Comparison of ENCODE assay signal across 15 cellular contexts in genomic region chr7:98921608-98922372, GRCh38. TPM values are rescaled to one million over a fixed set of nuclear protein-coding genes. Genes with fewer than 3 reads are reported as not detected.
A peak's percentile ranks its signal among the peaks of the same experiment; 100 is the strongest.
DNase-seq lines count a peak whose midpoint lies in the region; ATAC-seq and TF ChIP-seq lines count a peak whose summit lies in the region.
"Had no signal": no experiment of that assay in that cellular context is flagged by ENCODE, and none has a peak within 500 bp of the region (broad histone marks: within the 10 kb centered on the region; RNA-seq: fewer than 3 reads in every experiment).

No MANE protein-coding gene starts in this region.

- TF ChIP-seq CTCF in GM23338 (conservative IDR thresholded peaks at IDR 0.05; ENCODE audit: low read depth in 2 of 2) = no peak; a peak in 2 of 4 replicates
- TF ChIP-seq CTCF in Panc1 (IDR thresholded peaks at IDR 0.05) = no peak
- TF ChIP-seq CTCF in fibroblast of mammary gland (conservative IDR thresholded peaks at IDR 0.05; ENCODE audit: control insufficient read depth, insufficient read depth, low read depth, low read length) = no peak

- H3K79me2 ChIP-seq in GM23338 (replicated peaks; ENCODE audit: insufficient read depth) = no peaks in the 10 kb centered on the region

- H3K9me2 ChIP-seq in GM23338 (ENCODE audit: insufficient read depth) = no peaks in the 10 kb centered on the region

- no peaks in the 10 kb centered on the region for H3K9me3 ChIP-seq in Panc1 (ENCODE audit: control insufficient read depth, insufficient read depth, low read depth, low read length)
- H3K9me3 ChIP-seq: pancreas had no signal

- H3F3A ChIP-seq in GM23338 (replicated peaks; ENCODE audit: low read depth) = no peaks in the 10 kb centered on the region

- no peaks in the 10 kb centered on the region for H3K9me3 Mint-ChIP-seq in GM23338
- no peaks in the 10 kb centered on the region for H3K9me3 Mint-ChIP-seq in stimulated activated naive B cell treated with anti-CD40 and anti-IgM and Interleukin-4, amounts not matched to agents 10 μg/mL and 1 μg/mL and 100 μg/mL, for 72 hours
- H3K9me3 Mint-ChIP-seq: activated CD4-positive, alpha-beta T cell treated with anti-CD3 and anti-CD28 coated beads, Interleukin-2, amount 10 ng/mL, durations not matched to agents 7 days and 5 days; CD4-positive, CD25-positive, alpha-beta regulatory T cell had no signal

- H4K20me1 ChIP-seq in GM23338 (replicated peaks; ENCODE audit: insufficient read depth) = peaks cover 13% of the 10 kb centered on the region

- peak; percentile 74 for ATAC-seq in GM23338
- ATAC-seq in Panc1 = peak; percentile 40; the same call in 1 of the 2 replicates
- no peak for ATAC-seq in stimulated activated naive B cell treated with anti-CD40 and anti-IgM and Interleukin-4, amounts not matched to agents 10 μg/mL and 1 μg/mL and 100 μg/mL, for 72 hours (replicated peaks)

- BruUV-seq in Panc1 (replicated peaks; lab: Mats Ljungman, UMichigan) = no TSS peak

- in situ Hi-C loops in Panc1 (cut with HindIII; ENCODE audit: low pct_unique_long_range_greater_than_20kb, low sequenced_read_pairs) = no loop called here

- intact Hi-C loops in Panc1 (cut with micrococcal nuclease; ENCODE audit: unreplicated experiment) = no loop called here

- H3K4me3 ChIP-seq in GM23338 = no peak overlapping the region
- no peak overlapping the region for H3K4me3 ChIP-seq in Panc1 (ENCODE audit: low read depth in 2 of 2, low read length in 2 of 2)
- no peak overlapping the region for H3K4me3 ChIP-seq in fibroblast of mammary gland (ENCODE audit: control insufficient read depth, low read depth, low read length)
- H3K4me3 ChIP-seq: cardiac muscle cell, pancreas had no signal

- peak; percentile 27 for DNase-seq in GM23338 (ENCODE audit: low spot score)
- no peak for DNase-seq in Panc1 (ENCODE audit: low read depth, low spot score)
- DNase-seq in fibroblast of mammary gland (ENCODE audit: low read depth) = peak; percentile 10
- DNase-seq in stimulated activated naive B cell treated with anti-CD40 and anti-IgM and Interleukin-4, amounts not matched to agents 10 μg/mL and 1 μg/mL and 100 μg/mL, for 72 hours = no peak
- no peak for DNase-seq in NOMO-1 treated with DMSO at 0.1 percent for 48 hours (lab: John Stamatoyannopoulos, UW; ENCODE audit: unreplicated experiment)
- no peak for DNase-seq in NCI-H187 (lab: John Stamatoyannopoulos, UW)
- DNase-seq in NCI-H1105 (lab: John Stamatoyannopoulos, UW) = no peak
- DNase-seq: activated CD4-positive, alpha-beta T cell treated with anti-CD3 and anti-CD28 coated beads, Interleukin-2, amount 10 ng/mL, durations not matched to agents 7 days and 5 days; activated T-cell treated with anti-CD3 and anti-CD28 coated beads for 4 hours; CD4-positive, CD25-positive, alpha-beta regulatory T cell; NCI-H1694; pancreas; stimulated activated CD4-positive, alpha-beta T cell treated with anti-CD3 and anti-CD28 coated beads, Interleukin-4, amount 100 ng/mL, for 24 hours had no signal

- H3K27me3 ChIP-seq in GM23338 (ENCODE audit: insufficient read depth) (no peaks in the 10 kb centered on the region), Panc1 (ENCODE audit: control insufficient read depth, insufficient read depth, low read length) (no peaks in the 10 kb centered on the region)
- H3K27me3 ChIP-seq: cardiac muscle cell, pancreas had no signal

- no peaks in the 10 kb centered on the region for H3K4me1 ChIP-seq in GM23338 (ENCODE audit: insufficient read depth)
- no peaks in the 10 kb centered on the region for H3K4me1 ChIP-seq in Panc1 (ENCODE audit: control insufficient read depth, insufficient read depth, low read length)
- H3K4me1 ChIP-seq: pancreas had no signal

- peaks cover 87% of the 10 kb centered on the region for H3K36me3 Mint-ChIP-seq in GM23338 (ENCODE audit: low read depth)
- H3K36me3 Mint-ChIP-seq in stimulated activated naive B cell treated with anti-CD40 and anti-IgM and Interleukin-4, amounts not matched to agents 10 μg/mL and 1 μg/mL and 100 μg/mL, for 72 hours = peaks cover 63 to 69% of the 10 kb centered on the region in 2 donors

- H3K27ac Mint-ChIP-seq in GM23338 = no peak overlapping the region
- peak overlapping the region; percentile 49 for H3K27ac Mint-ChIP-seq in stimulated activated naive B cell treated with anti-CD40 and anti-IgM and Interleukin-4, amounts not matched to agents 10 μg/mL and 1 μg/mL and 100 μg/mL, for 72 hours
- H3K27ac Mint-ChIP-seq: activated CD4-positive, alpha-beta T cell treated with anti-CD3 and anti-CD28 coated beads, Interleukin-2, amount 10 ng/mL, durations not matched to agents 7 days and 5 days; activated naive CD8-positive, alpha-beta T cell had no signal

- no peaks in the 10 kb centered on the region; the same call in 2 of the 3 replicates for H3K4me1 Mint-ChIP-seq in GM23338
- H3K4me1 Mint-ChIP-seq in stimulated activated naive B cell treated with anti-CD40 and anti-IgM and Interleukin-4, amounts not matched to agents 10 μg/mL and 1 μg/mL and 100 μg/mL, for 72 hours = peaks cover 0 to 2% of the 10 kb centered on the region in 2 donors
- H3K4me1 Mint-ChIP-seq: activated CD4-positive, alpha-beta T cell treated with anti-CD3 and anti-CD28 coated beads, Interleukin-2, amount 10 ng/mL, durations not matched to agents 7 days and 5 days had no signal

- POLR2A ChIA-PET in Panc1 (lab: Charles Lee) = no interaction called here

- peaks cover 8% of the 10 kb centered on the region for H3K27me3 Mint-ChIP-seq in GM23338 (ENCODE audit: insufficient read depth, low read depth, poor library complexity)
- H3K27me3 Mint-ChIP-seq in stimulated activated naive B cell treated with anti-CD40 and anti-IgM and Interleukin-4, amounts not matched to agents 10 μg/mL and 1 μg/mL and 100 μg/mL, for 72 hours = no peaks in the 10 kb centered on the region
- H3K27me3 Mint-ChIP-seq: activated CD4-positive, alpha-beta T cell treated with anti-CD3 and anti-CD28 coated beads, Interleukin-2, amount 10 ng/mL, durations not matched to agents 7 days and 5 days; activated naive CD8-positive, alpha-beta T cell; CD4-positive, CD25-positive, alpha-beta regulatory T cell had no signal

- H3K4me2 ChIP-seq in GM23338 = no peak overlapping the region

- no peak overlapping the region for H2AFZ ChIP-seq in GM23338

- CTCF ChIA-PET in Panc1 (lab: Charles Lee) = interaction anchor here (0.8 kb wide), 1 partner anchor 9 kb away, joined by 3 read pairs; no protein-coding TSS in a partner anchor

- H3K36me3 ChIP-seq in GM23338 (ENCODE audit: insufficient read depth) (peaks cover 76% of the 10 kb centered on the region), Panc1 (ENCODE audit: control insufficient read depth, insufficient read depth, low read length) (peaks cover 13% of the 10 kb centered on the region; the same call in 1 of the 2 replicates)

- no peak overlapping the region for H3K4me3 Mint-ChIP-seq in GM23338
- H3K4me3 Mint-ChIP-seq in stimulated activated naive B cell treated with anti-CD40 and anti-IgM and Interleukin-4, amounts not matched to agents 10 μg/mL and 1 μg/mL and 100 μg/mL, for 72 hours = no peak overlapping the region
- H3K4me3 Mint-ChIP-seq: activated CD4-positive, alpha-beta T cell treated with anti-CD3 and anti-CD28 coated beads, Interleukin-2, amount 10 ng/mL, durations not matched to agents 7 days and 5 days; activated naive CD8-positive, alpha-beta T cell; CD4-positive, CD25-positive, alpha-beta regulatory T cell had no signal

- H3K27ac ChIP-seq in GM23338 (ENCODE audit: low read depth) (no peak overlapping the region), Panc1 (ENCODE audit: low read length) (no peak overlapping the region)
- H3K27ac ChIP-seq: cardiac muscle cell, pancreas had no signal

TF ChIP-seq in GM23338, 12 proteins besides CTCF, POLR2A, EP300 and RAD21 (continues in another document):
- TF ChIP-seq STAT1 (IDR thresholded peaks at IDR 0.05; ENCODE audit: unreplicated experiment) = no peak
- no peak for TF ChIP-seq JUNB (IDR thresholded peaks at IDR 0.05; ENCODE audit: unreplicated experiment)
- TF ChIP-seq POLR2AphosphoS5 (IDR thresholded peaks at IDR 0.05; ENCODE audit: low read depth) = no peak
- TF ChIP-seq EZH2phosphoT487 (IDR thresholded peaks at IDR 0.05; ENCODE audit: unreplicated experiment) = no peak

RNA-seq across cellular contexts. Expression of gene TRRAP, which starts 43.5 kb away (rescaled TPM):
- 49.8 and 58.7 TPM in 2 replicates for total RNA-seq in GM23338 (2014; rRNA removed; shearing (Covaris generic))
- 14.9 and 16.1 TPM in 2 replicates for polyA plus RNA-seq in GM23338 (2016; fragmentation: Nextera tagmentation; extraction: Ambion mirVana)
- total RNA-seq in Panc1 (2021; ENCODE audit: unreplicated experiment) = 44.9 TPM
- 35.6 TPM for polyA plus RNA-seq in Panc1 (2012; ENCODE audit: insufficient read length)

RNA-seq across cellular contexts. Expression of gene TMEM130, which starts 52.0 kb away (rescaled TPM):
- 1.5 and 4.2 TPM in 2 replicates for total RNA-seq in GM23338 (2014; rRNA removed; shearing (Covaris generic))
- polyA plus RNA-seq in GM23338 (2016; fragmentation: Nextera tagmentation; extraction: Ambion mirVana) = 2.0 TPM in 2 replicates
- total RNA-seq in Panc1 (2021; ENCODE audit: unreplicated experiment) = 0.41 TPM
- 0.30 TPM for polyA plus RNA-seq in Panc1 (2012; ENCODE audit: insufficient read length)
- total RNA-seq: activated CD4-positive, alpha-beta T cell treated with anti-CD3 and anti-CD28 coated beads, Interleukin-2, amount 10 ng/mL, durations not matched to agents 7 days and 5 days; CD4-positive, CD25-positive, alpha-beta regulatory T cell had no signal
- polyA plus RNA-seq: CD4-positive, CD25-positive, alpha-beta regulatory T cell had no signal

Comparison
In these comparisons a context has a peak if more than half of its experiments do, and no peak if none do; other contexts are left out.
1. ATAC-seq: peak in GM23338 (single experiment) and Panc1 (single experiment); none in stimulated activated naive B cell treated with anti-CD40 and anti-IgM and Interleukin-4, amounts not matched to agents 10 μg/mL and 1 μg/mL and 100 μg/mL, for 72 hours (0 of 2).
2. DNase-seq: peak in GM23338 (single experiment) and fibroblast of mammary gland (single experiment); none in Panc1 (single experiment), stimulated activated naive B cell treated with anti-CD40 and anti-IgM and Interleukin-4, amounts not matched to agents 10 μg/mL and 1 μg/mL and 100 μg/mL, for 72 hours (single experiment), NOMO-1 treated with DMSO at 0.1 percent for 48 hours (single experiment), NCI-H187 (0 of 2) and NCI-H1105 (single experiment).